ENCODE assay signal across 16 cellular contexts in genomic region chr15:94467034-94467433, GRCh38.
A peak's percentile ranks its signal among the peaks of the same experiment; 100 is the strongest.
DNase-seq lines count a peak whose midpoint lies in the region; ATAC-seq lines count a peak whose summit lies in the region.
"Had no signal": no experiment of that assay in that cellular context is flagged by ENCODE, and none has a peak within 500 bp of the region (broad histone marks: within the 10 kb centered on the region; RNA-seq: fewer than 3 reads in every experiment).

No MANE protein-coding gene starts in this region.

- no peaks in the 10 kb centered on the region for H3K9me3 Mint-ChIP-seq in activated CD8-positive, alpha-beta memory T cell treated with anti-CD3 and anti-CD28 coated beads, Interleukin-2, amount 10 ng/mL, durations not matched to agents 7 days and 5 days (ENCODE audit: low read depth)
- H3K9me3 Mint-ChIP-seq in immature natural killer cell, result no peaks in the 10 kb centered on the region

- no peak overlapping the region for H3K27ac Mint-ChIP-seq in activated CD8-positive, alpha-beta memory T cell treated with anti-CD3 and anti-CD28 coated beads, Interleukin-2, amount 10 ng/mL, durations not matched to agents 7 days and 5 days
- no peak overlapping the region for H3K27ac Mint-ChIP-seq in immature natural killer cell

- peak; percentile 61 for DNase-seq in DMS53 (lab: John Stamatoyannopoulos, UW)
- DNase-seq in OCI-M1 (lab: John Stamatoyannopoulos, UW), result peak; percentile 10
- DNase-seq in left lobe of liver (ENCODE audit: low spot score), result no peak
- DNase-seq in H7, result no peak
- DNase-seq in NCI-H69 (lab: John Stamatoyannopoulos, UW), result no peak
- no peak for DNase-seq in activated CD8-positive, alpha-beta memory T cell treated with anti-CD3 and anti-CD28 coated beads, Interleukin-2, amount 10 ng/mL, durations not matched to agents 7 days and 5 days
- no peak for DNase-seq in immature natural killer cell
- DNase-seq: COR-L47, DMS153, KBM-7, NCI-H1105 treated with DMSO at 0.1 percent for 48 hours, NCI-H1930, NCI-H2171 treated with DMSO at 0.1 percent for 48 hours, SHP77 treated with DMSO at 0.1 percent for 48 hours, T-helper 2 cell had no signal

- no peaks in the 10 kb centered on the region for H3K4me1 Mint-ChIP-seq in activated CD8-positive, alpha-beta memory T cell treated with anti-CD3 and anti-CD28 coated beads, Interleukin-2, amount 10 ng/mL, durations not matched to agents 7 days and 5 days
- H3K4me1 Mint-ChIP-seq in immature natural killer cell, result peaks cover 19 to 45% of the 10 kb centered on the region in 2 donors

- H3K27me3 Mint-ChIP-seq in activated CD8-positive, alpha-beta memory T cell treated with anti-CD3 and anti-CD28 coated beads, Interleukin-2, amount 10 ng/mL, durations not matched to agents 7 days and 5 days, result no peaks in the 10 kb centered on the region
- H3K27me3 Mint-ChIP-seq in immature natural killer cell (ENCODE audit: low read depth in 3 of 3), result peaks cover 0 to 2% (median 0%) of the 10 kb centered on the region in 3 donors

- ATAC-seq in GM19468 (IDR thresholded peaks at IDR 0.05; ENCODE audit: extremely low read depth, unreplicated experiment) (peak; percentile 53), left lobe of liver (peak; percentile 86)
- no peak for ATAC-seq in activated CD8-positive, alpha-beta memory T cell treated with anti-CD3 and anti-CD28 coated beads, Interleukin-2, amount 10 ng/mL, durations not matched to agents 7 days and 5 days

- no peak overlapping the region for H3K4me3 Mint-ChIP-seq in activated CD8-positive, alpha-beta memory T cell treated with anti-CD3 and anti-CD28 coated beads, Interleukin-2, amount 10 ng/mL, durations not matched to agents 7 days and 5 days
- H3K4me3 Mint-ChIP-seq in immature natural killer cell, result no peak overlapping the region

- no peak overlapping the region for H3K4me3 ChIP-seq in H7 (ENCODE audit: insufficient read depth, low read depth, low read length)

- no peaks in the 10 kb centered on the region for H3K36me3 ChIP-seq in H7 (replicated peaks; ENCODE audit: control insufficient read depth, insufficient read depth, low read length)

- no peaks in the 10 kb centered on the region for H3K27me3 ChIP-seq in H7 (ENCODE audit: control insufficient read depth, insufficient read depth, low read length)

- H3K36me3 Mint-ChIP-seq in activated CD8-positive, alpha-beta memory T cell treated with anti-CD3 and anti-CD28 coated beads, Interleukin-2, amount 10 ng/mL, durations not matched to agents 7 days and 5 days, result peaks cover 29% of the 10 kb centered on the region
- peaks cover 0 to 23% (median 3%) of the 10 kb centered on the region in 3 donors for H3K36me3 Mint-ChIP-seq in immature natural killer cell

- CTCF ChIA-PET in activated CD8-positive, alpha-beta memory T cell treated with anti-CD3 and anti-CD28 coated beads, Interleukin-2, amount 10 ng/mL, durations not matched to agents 7 days and 5 days (lab: Charles Lee), result interaction anchor here (1.3 kb wide), 1 partner anchor 347 kb away, joined by 3 read pairs; no protein-coding TSS in a partner anchor

Comparison
In these comparisons a context has a peak if more than half of its experiments do, and no peak if none do; other contexts are left out.
1. DNase-seq: peak in DMS53 (single experiment) and OCI-M1 (single experiment); none in left lobe of liver (single experiment), H7 (single experiment), NCI-H69 (single experiment), activated CD8-positive, alpha-beta memory T cell treated with anti-CD3 and anti-CD28 coated beads, Interleukin-2, amount 10 ng/mL, durations not matched to agents 7 days and 5 days (single experiment) and immature natural killer cell (0 of 3).